ENCODE assay signal across 23 cellular contexts in the genomic region with DNA sequence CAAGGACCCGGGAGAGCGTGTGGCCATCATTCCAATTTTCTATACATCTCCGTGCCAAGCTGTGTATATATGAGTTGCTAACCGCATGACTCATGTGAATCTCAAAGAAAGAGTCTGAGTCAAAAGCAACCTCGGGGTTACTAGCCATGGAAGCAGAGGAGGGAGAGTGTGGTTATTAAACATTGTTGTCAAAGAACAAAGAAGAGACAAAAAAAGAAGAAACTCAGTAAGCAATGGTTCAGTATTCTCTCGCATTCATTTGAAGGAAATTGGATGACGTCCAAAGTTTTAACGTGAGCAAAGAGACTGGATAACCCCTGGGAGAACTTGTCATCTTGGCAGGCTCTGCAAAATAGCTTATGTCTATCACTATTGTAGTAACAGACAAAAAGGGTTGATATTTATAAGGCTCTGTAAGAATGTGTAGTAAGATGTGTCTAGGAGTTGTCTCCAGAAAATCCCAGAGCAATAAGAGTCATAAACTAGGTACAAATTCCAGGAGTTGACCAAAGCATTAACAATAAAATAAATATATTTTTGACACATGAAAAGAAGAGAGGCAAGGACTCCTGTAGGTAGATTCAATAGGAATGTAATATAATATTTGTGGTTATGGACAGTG. TPM values are rescaled to one million over a fixed set of nuclear protein-coding genes. Genes with fewer than 3 reads are reported as not detected.
A peak's percentile ranks its signal among the peaks of the same experiment; 100 is the strongest.
DNase-seq lines count a peak whose midpoint lies in the region; FAIRE-seq and TF ChIP-seq lines count a peak whose summit lies in the region.
"Had no signal": no experiment of that assay in that cellular context is flagged by ENCODE, and none has a peak within 500 bp of the region (broad histone marks: within the 10 kb centered on the region; RNA-seq: fewer than 3 reads in every experiment).

No MANE protein-coding gene starts in this region.

- no peaks in the 10 kb centered on the region for H3K27me3 ChIP-seq in kidney epithelial cell (ENCODE audit: control insufficient read depth, insufficient read depth, low read length)
- no peaks in the 10 kb centered on the region for H3K27me3 ChIP-seq in esophagus muscularis mucosa
- H3K27me3 ChIP-seq in PC-9 (ENCODE audit: insufficient read depth, low read depth) = no peaks in the 10 kb centered on the region
- H3K27me3 ChIP-seq: thyroid gland had no signal

- no peak overlapping the region for H2AFZ ChIP-seq in PC-9

- H3K27ac ChIP-seq in esophagus muscularis mucosa (replicated peaks in 1 of 4) = no peak overlapping the region
- H3K27ac ChIP-seq in PC-9 = no peak overlapping the region
- H3K27ac ChIP-seq: KMS-11, thyroid gland had no signal

- DNase-seq in ELR (ENCODE audit: low read depth) (peak; percentile 1), NCI-H1105 treated with DMSO at 0.1 percent for 48 hours (lab: John Stamatoyannopoulos, UW) (peak; percentile 44), astrocyte of the hippocampus (ENCODE audit: low read depth, low spot score) (peak; percentile 73), kidney epithelial cell (ENCODE audit: low read depth) (peak; percentile 5), esophagus muscularis mucosa (ENCODE audit: extremely low spot score) (no peak), GM12892 (ENCODE audit: insufficient read length) (no peak), PC-9 (no peak)
- no peak for DNase-seq in activated naive CD4-positive, alpha-beta T cell (lab: John Stamatoyannopoulos, UW)
- DNase-seq: activated CD4-positive, alpha-beta T cell treated with anti-CD3 and anti-CD28 coated beads for 4 hours; activated CD8-positive, alpha-beta memory T cell treated with anti-CD3 and anti-CD28 coated beads, Interleukin-2, amount 50 U/mL, for 48 hours; activated gamma-delta T cell treated with Interleukin-2 at 50 U/mL for 16 hours; anterior cingulate cortex; Caco-2; GF-D8; NCI-H1417 treated with DMSO at 0.1 percent for 48 hours; NCI-H510A treated with DMSO at 0.1 percent for 48 hours; stimulated activated CD4-positive, alpha-beta T cell treated with anti-CD3 and anti-CD28 coated beads, Interleukin-12 subunit alpha, Interleukin-12 subunit beta, amount 100 ng/mL, for 4 hours; thyroid gland had no signal

- no peak for TF ChIP-seq EP300 in esophagus muscularis mucosa (IDR thresholded peaks at IDR 0.05)

- no peak overlapping the region for H3K4me2 ChIP-seq in PC-9
- H3K4me2 ChIP-seq: KMS-11 had no signal

- H4K20me1 ChIP-seq in PC-9 (ENCODE audit: insufficient read depth) = no peaks in the 10 kb centered on the region

- TF ChIP-seq POLR2A in esophagus muscularis mucosa (IDR thresholded peaks at IDR 0.05; ENCODE audit: low read depth) (no peak), GM12892 (IDR thresholded peaks at IDR 0.05; ENCODE audit: low read depth, low read length) (no peak)

- no peak overlapping the region for H3K4me3 ChIP-seq in kidney epithelial cell (ENCODE audit: low read depth, low read length)
- no peak overlapping the region for H3K4me3 ChIP-seq in esophagus muscularis mucosa
- no peak overlapping the region for H3K4me3 ChIP-seq in PC-9
- H3K4me3 ChIP-seq: thyroid gland had no signal

- no peaks in the 10 kb centered on the region for H3F3A ChIP-seq in PC-9 (ENCODE audit: insufficient read depth, low read depth)

- POLR2A ChIA-PET in PC-9 (lab: Charles Lee; ENCODE audit: unreplicated experiment) = no interaction called here

- H3K9me3 ChIP-seq in esophagus muscularis mucosa (no peaks in the 10 kb centered on the region), PC-9 (ENCODE audit: insufficient read depth, low read depth) (no peaks in the 10 kb centered on the region)
- H3K9me3 ChIP-seq: Caco-2, thyroid gland had no signal

- no TSS peak for BruUV-seq in PC-9 (replicated peaks; lab: Mats Ljungman, UMichigan)

- WGBS in esophagus muscularis mucosa = 50% methylated on average over 8 of the region's 8 CpGs

- CTCF ChIA-PET in PC-9 (lab: Charles Lee) = no interaction called here

- no peaks in the 10 kb centered on the region for H3K36me3 ChIP-seq in kidney epithelial cell (ENCODE audit: control insufficient read depth, insufficient read depth, low read length)
- no peaks in the 10 kb centered on the region for H3K36me3 ChIP-seq in esophagus muscularis mucosa
- no peaks in the 10 kb centered on the region for H3K36me3 ChIP-seq in PC-9 (ENCODE audit: low read depth)
- H3K36me3 ChIP-seq: thyroid gland had no signal

- H3K9me2 ChIP-seq in PC-9 (ENCODE audit: insufficient read depth) = no peaks in the 10 kb centered on the region

- H3K4me1 ChIP-seq in esophagus muscularis mucosa (no peaks in the 10 kb centered on the region), PC-9 (replicated peaks; ENCODE audit: insufficient read depth) (no peaks in the 10 kb centered on the region)
- H3K4me1 ChIP-seq: Caco-2, thyroid gland had no signal

- TF ChIP-seq CTCF in kidney epithelial cell (IDR thresholded peaks at IDR 0.05; ENCODE audit: insufficient read depth, low read length, poor library complexity, severe bottlenecking) (no peak), esophagus muscularis mucosa (IDR thresholded peaks at IDR 0.05) (no peak), PC-9 (conservative IDR thresholded peaks at IDR 0.05) (no peak)

- H3K79me2 ChIP-seq in PC-9 (ENCODE audit: low read depth) = no peaks in the 10 kb centered on the region

- intact Hi-C loops in esophagus muscularis mucosa (cut with DNase I) (no loop called here), PC-9 (cut with micrococcal nuclease; ENCODE audit: unreplicated experiment) (no loop called here)

- FAIRE-seq in GM12892 (lab: Jason Lieb, UNC) = no peak
- FAIRE-seq: colon, endothelial cell of umbilical vein, H1 had no signal

RNA-seq across cellular contexts. Expression of a gene that starts 52.8 kb away (rescaled TPM):
- 0.17 and 0.62 TPM in 2 replicates for total RNA-seq in kidney epithelial cell
- under 1 TPM in 1 of 4 donors, not detected in 3; 0.39 TPM for total RNA-seq in esophagus muscularis mucosa
- polyA plus RNA-seq in GM12892 (2012; ENCODE audit: missing spikeins) = not detected
- not detected in 2 replicates for total RNA-seq in PC-9 (2021)
- total RNA-seq: Caco-2; endothelial cell of umbilical vein; natural killer cell treated with Interleukin-12 subunit alpha and Interleukin-12 subunit beta and Interleukin-15 and Interleukin-18, amount 100 ng/mL, for 72 hours had no signal

Comparison
In these comparisons a context has a peak if more than half of its experiments do, and no peak if none do; other contexts are left out.
1. DNase-seq: peak in ELR (single experiment), NCI-H1105 treated with DMSO at 0.1 percent for 48 hours (single experiment), astrocyte of the hippocampus (single experiment) and kidney epithelial cell (single experiment); none in activated naive CD4-positive, alpha-beta T cell (0 of 4), esophagus muscularis mucosa (single experiment), GM12892 (single experiment) and PC-9 (0 of 2).